Comparison of ENCODE assay signal across 8 cellular contexts in the genomic region with DNA sequence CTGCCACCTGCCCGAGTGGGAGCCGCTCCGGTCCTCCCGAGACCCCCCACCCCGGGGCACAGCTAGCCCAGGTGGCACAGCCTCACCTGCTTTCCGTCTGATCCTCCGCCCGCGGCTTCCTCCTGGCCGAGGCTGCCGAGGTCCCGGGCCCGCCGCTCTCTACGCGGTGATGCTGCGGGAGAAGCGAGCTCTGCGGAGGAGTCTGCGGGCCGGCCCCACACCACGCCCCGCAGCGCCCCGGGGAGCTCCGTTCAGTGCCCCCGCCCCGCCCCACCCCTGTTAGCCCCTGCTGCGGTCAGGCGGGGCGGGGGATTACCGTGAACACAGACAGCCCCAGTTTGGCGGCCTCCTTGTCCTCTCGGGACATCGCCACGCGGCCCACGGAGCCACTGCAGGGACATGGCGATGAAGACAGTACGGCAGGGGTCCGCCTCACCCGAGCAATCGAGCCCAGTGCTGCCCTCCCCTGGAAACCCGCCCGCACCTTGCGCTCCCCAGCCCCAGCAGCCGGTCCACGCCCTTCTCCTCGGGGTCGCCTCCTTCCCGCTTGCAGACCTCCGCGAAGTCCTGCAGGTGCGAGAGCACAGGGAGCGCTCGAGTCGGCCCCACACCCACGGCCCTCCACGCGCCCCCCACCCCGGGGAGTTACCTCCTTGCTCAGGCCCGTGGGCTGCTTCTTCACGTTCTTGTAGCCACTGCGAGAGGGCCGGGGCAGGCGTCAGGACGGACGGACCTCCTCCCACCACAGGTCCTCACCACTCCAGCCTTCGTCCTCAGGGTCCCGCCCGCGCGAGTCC. TPM values are rescaled to one million over a fixed set of nuclear protein-coding genes. Genes with fewer than 3 reads are reported as not detected.
A peak's percentile ranks its signal among the peaks of the same experiment; 100 is the strongest.
DNase-seq lines count a peak whose midpoint lies in the region; ATAC-seq and TF ChIP-seq lines count a peak whose summit lies in the region.

No MANE protein-coding gene starts in this region.

- H3K4me1 ChIP-seq in KMS-11 (ENCODE audit: low read depth, poor library complexity, severe bottlenecking): peaks cover 18% of the 10 kb centered on the region
- peaks cover 13 to 16% of the 10 kb centered on the region in 2 donors for H3K4me1 ChIP-seq in mucosa of rectum (ENCODE audit: control insufficient read depth in 2 of 2, insufficient read depth in 2 of 2, low read length in 2 of 2)
- peaks cover 0 to 44% (median 16%) of the 10 kb centered on the region in 4 donors for H3K4me1 ChIP-seq in tibial nerve

- H3K27me3 ChIP-seq in KMS-11 (ENCODE audit: insufficient read depth, low read depth) (no peaks in the 10 kb centered on the region), mucosa of rectum (ENCODE audit: control insufficient read depth in 2 of 2, insufficient read depth in 2 of 2, low read length in 2 of 2) (no peaks in the 10 kb centered on the region), tibial nerve (no peaks in the 10 kb centered on the region)

- TF ChIP-seq POLR2A in tibial nerve (IDR thresholded peaks at IDR 0.05): no peak

- peak overlapping the region; percentile 84; the same call in 1 of the 2 replicates for H3K27ac ChIP-seq in KMS-11
- peak overlapping the region; percentile 94 to 96 for H3K27ac ChIP-seq in mucosa of rectum (ENCODE audit: low read depth in 2 of 2, low read length in 2 of 2)
- H3K27ac ChIP-seq in tibial nerve: peak overlapping the region; percentile 83 to 98 (median 90)

- peak; percentile 64 for DNase-seq in Daoy (ENCODE audit: low read depth)
- DNase-seq in activated CD4-positive, alpha-beta T cell treated with anti-CD3 and anti-CD28 coated beads for 48 hours: peak; percentile 70
- peak; percentile 34 for DNase-seq in effector CD8-positive, alpha-beta T cell (lab: John Stamatoyannopoulos, UW)
- DNase-seq in tibial nerve (ENCODE audit: low spot score in 2 of 2): no peak

- 0 out of 2 replicates have a peak overlapping the region, but pooled peaks have one; percentile 31 for H2AFZ ChIP-seq in KMS-11 (ENCODE audit: low read depth)

- H3K9ac ChIP-seq in KMS-11 (peak overlapping the region; percentile 83; the same call in 1 of the 2 replicates), mucosa of rectum (ENCODE audit: low read depth in 1 of 2, low read length in 2 of 2) (peak overlapping the region; percentile 41 to 63)

- H3K36me3 ChIP-seq in KMS-11 (ENCODE audit: insufficient read depth) (peaks cover 3% of the 10 kb centered on the region; the same call in 1 of the 2 replicates), mucosa of rectum (ENCODE audit: control insufficient read depth in 2 of 2, insufficient read depth in 2 of 2, low read length in 2 of 2) (peaks cover 38 to 44% of the 10 kb centered on the region in 2 donors), tibial nerve (peaks cover 0 to 66% (median 9%) of the 10 kb centered on the region in 3 donors)

- H3K79me2 ChIP-seq in KMS-11 (ENCODE audit: insufficient read depth, low read depth): peaks cover 40% of the 10 kb centered on the region

- no peaks in the 10 kb centered on the region for H3K9me3 ChIP-seq in mucosa of rectum (ENCODE audit: control insufficient read depth in 2 of 2, low read length in 2 of 2)
- H3K9me3 ChIP-seq in tibial nerve: no peaks in the 10 kb centered on the region

- ATAC-seq in GM21576 (IDR thresholded peaks at IDR 0.05; ENCODE audit: unreplicated experiment): peak; percentile 25
- ATAC-seq in HG02970 (IDR thresholded peaks at IDR 0.05; ENCODE audit: low FRiP score, unreplicated experiment): no peak

- 9 to 25% methylated on average over 16 to 23 of the region's 73 CpGs for WGBS in tibial nerve, 2 donors

- peak overlapping the region; percentile 83 for H3K4me2 ChIP-seq in KMS-11

- no peak for TF ChIP-seq EP300 in tibial nerve (IDR thresholded peaks at IDR 0.05)

- 0 out of 2 replicates have a peak, but pooled peaks have one; percentile 12 for TF ChIP-seq CTCF in KMS-11 (conservative IDR thresholded peaks at IDR 0.05; ENCODE audit: low read depth, low read length)
- TF ChIP-seq CTCF in tibial nerve (IDR thresholded peaks at IDR 0.05): no peak

- H4K20me1 ChIP-seq in KMS-11 (ENCODE audit: insufficient read depth): peaks cover 15% of the 10 kb centered on the region; the same call in 1 of the 2 replicates

- H3K4me3 ChIP-seq in KMS-11 (IDR thresholded peaks at IDR 0.05; ENCODE audit: insufficient read depth, low read depth, low read length) (peak overlapping the region; percentile 77), mucosa of rectum (ENCODE audit: low read length in 2 of 2) (peak overlapping the region; percentile 81 to 84), tibial nerve (peak overlapping the region; percentile 65 to 100 (median 78))

RNA-seq across cellular contexts. Expression of gene C1orf35, which starts 0.9 kb away (rescaled TPM):
- 14.8 and 19.9 TPM in 2 replicates for total RNA-seq in Daoy (2014; rRNA removed; shearing (Covaris generic))
- total RNA-seq in tibial nerve: 10 to 100 TPM; 26.4 to 38.5 (median 27.1) TPM

RNA-seq across cellular contexts. Expression of gene MRPL55, which starts 6.9 kb away (rescaled TPM):
- 88.6 and 137 TPM in 2 replicates for total RNA-seq in Daoy (2014; rRNA removed; shearing (Covaris generic))
- 10 to 100 TPM; 68.7 to 83.7 (median 80.0) TPM for total RNA-seq in tibial nerve

RNA-seq across cellular contexts. Expression of gene ARF1, which starts 19.7 kb away (rescaled TPM):
- total RNA-seq in Daoy (2014; rRNA removed; shearing (Covaris generic)): 122 and 144 TPM in 2 replicates
- 100 to 1,000 TPM; 251 to 311 (median 258) TPM for total RNA-seq in tibial nerve

RNA-seq across cellular contexts. Expression of gene GUK1, which starts 37.9 kb away (rescaled TPM):
- 218 and 268 TPM in 2 replicates for total RNA-seq in Daoy (2014; rRNA removed; shearing (Covaris generic))
- total RNA-seq in tibial nerve: 100 to 1,000 TPM; 501 to 540 (median 510) TPM

RNA-seq across cellular contexts. Expression of gene GJC2, which starts 47.5 kb away (rescaled TPM):
- total RNA-seq in Daoy (2014; rRNA removed; shearing (Covaris generic)): 0.17 and 0.60 TPM in 2 replicates
- 10 to 100 TPM in 2 of 4 donors, 1 to 10 TPM in 2; 6.9 to 15.1 (median 9.9) TPM for total RNA-seq in tibial nerve

Comparison
In these comparisons a context has a peak if more than half of its experiments do, and no peak if none do; other contexts are left out.
1. DNase-seq: peak in Daoy (single experiment), activated CD4-positive, alpha-beta T cell treated with anti-CD3 and anti-CD28 coated beads for 48 hours (single experiment) and effector CD8-positive, alpha-beta T cell (single experiment); none in tibial nerve (0 of 2).
2. Peak in every context shown above with its lines, with median percentiles within 50 percentile points of each other: H3K27ac ChIP-seq and H3K4me3 ChIP-seq.